ENCODE assay signal across 27 cellular contexts in genomic region chr3:115588201-115588600, GRCh38. TPM values are rescaled to one million over a fixed set of nuclear protein-coding genes. Genes with fewer than 3 reads are reported as not detected.
"Had no signal": no experiment of that assay in that cellular context is flagged by ENCODE, and none has a peak within 500 bp of the region (broad histone marks: within the 10 kb centered on the region; RNA-seq: fewer than 3 reads in every experiment).

No MANE protein-coding gene starts in this region.

- H3K36me3 Mint-ChIP-seq: IgD-negative memory B cell had no signal

- H3K27ac ChIP-seq: HL-60, RWPE1 had no signal

- H3K4me3 Mint-ChIP-seq: IgD-negative memory B cell had no signal

- DNase-seq: MV-4-11, NCI-H1048, NCI-H1105, NCI-H1417, NCI-H1436 treated with DMSO at 0.1 percent for 48 hours, NCI-H1694, NCI-H187 treated with DMSO at 0.1 percent for 48 hours, NCI-H2029 treated with DMSO at 0.1 percent for 48 hours, NCI-H2107, NCI-H226, NCI-H446, NCI-H510A, NCI-H524 treated with DMSO at 0.1 percent for 48 hours, NCI-H69, NCI-H774, PC-3, SHP77, T-helper 1 cell had no signal

- H3K4me3 ChIP-seq: K562 had no signal

- ATAC-seq: K562, Panc1, PC-3, SK-N-SH treated with all-trans-retinoic acid at 6 μM for 48 hours had no signal

- H3K9me3 Mint-ChIP-seq: IgD-negative memory B cell had no signal

- H3K27ac Mint-ChIP-seq: IgD-negative memory B cell had no signal

RNA-seq across cellular contexts. Expression of gene GAP43, which starts 35.1 kb away (rescaled TPM):
- total RNA-seq: MCF 10A, OCI-LY7, PC-3, SK-MEL-5 had no signal
- polyA plus RNA-seq: IgD-negative memory B cell had no signal
